Comparison of ENCODE assay signal across 8 cellular contexts in genomic region chr17:30564422-30565072, GRCh38.
DNase-seq lines count a peak whose midpoint lies in the region; ATAC-seq, FAIRE-seq and TF ChIP-seq lines count a peak whose summit lies in the region.
"Not testable (repeated sequence)": the region's sequence is repeated elsewhere in the genome, so short reads cannot be mapped to it uniquely, and the experiment has no call there.

No MANE protein-coding gene starts in this region.

- not testable (repeated sequence) for FAIRE-seq in kidney (lab: Jason Lieb, UNC)

- not testable (repeated sequence) for TF ChIP-seq CTCF in Caco-2 (IDR thresholded peaks at IDR 0.05; ENCODE audit: insufficient read depth in 1 of 2, low read depth in 1 of 2, low read length in 1 of 2, severe bottlenecking in 1 of 2, unreplicated experiment in 1 of 2); kidney (IDR thresholded peaks at IDR 0.05; ENCODE audit: borderline replicate concordance, extremely low read depth, insufficient read depth); nephron progenitor cell (IDR thresholded peaks at IDR 0.05)

- DNase-seq in Caco-2, T-helper 17 cell, nephron progenitor cell: not testable (repeated sequence)
- DNase-seq in Kasumi-1 (lab: John Stamatoyannopoulos, UW) (peak; percentile 36 to 55), NOMO-1 treated with dmso at 0.1 percent for 144 hours (lab: John Stamatoyannopoulos, UW; ENCODE audit: unreplicated experiment) (peak; percentile 29), anterior cingulate cortex (lab: John Stamatoyannopoulos, UW) (peak in 38 of 58 donors; percentile 3 to 73 (median 32)), kidney (peak; percentile 37), substantia nigra (lab: John Stamatoyannopoulos, UW) (peak in 37 of 49 donors; percentile 4 to 74 (median 34))

- H3K27ac Mint-ChIP-seq in Caco-2 (ENCODE audit: unreplicated experiment) (peak overlapping the region; percentile 90), T-helper 17 cell (peak overlapping the region; percentile 32), nephron progenitor cell (peak overlapping the region; percentile 39)

- not testable (repeated sequence) for H3K27ac ChIP-seq in kidney (ENCODE audit: low read depth in 2 of 2, low read length in 2 of 2); substantia nigra (ENCODE audit: low read depth, low read length, poor library complexity, severe bottlenecking)

- not testable (repeated sequence) for H3K9me3 ChIP-seq in Caco-2; T-helper 17 cell (ENCODE audit: control insufficient read depth, low read length, poor library complexity, severe bottlenecking); kidney (ENCODE audit: control insufficient read depth in 1 of 2, low read length in 2 of 2)

- H3K36me3 ChIP-seq in Caco-2 (ENCODE audit: control insufficient read depth, insufficient read depth, low read length); kidney (ENCODE audit: control insufficient read depth in 1 of 2, insufficient read depth in 2 of 2, low read length in 2 of 2): not testable (repeated sequence)

- intact Hi-C loops in Caco-2 (cut with micrococcal nuclease; ENCODE audit: unreplicated experiment); kidney (cut with DNase I): not testable (repeated sequence)

- not testable (repeated sequence) for ATAC-seq in T-helper 17 cell

- POLR2A ChIA-PET in Caco-2 (lab: Charles Lee), result not testable (repeated sequence)

- H3K27me3 ChIP-seq in Caco-2 (replicated peaks; ENCODE audit: control insufficient read depth, insufficient read depth, low read length), result not testable (repeated sequence)

- not testable (repeated sequence) for H3K4me3 Mint-ChIP-seq in Caco-2 (ENCODE audit: unreplicated experiment); T-helper 17 cell; nephron progenitor cell

- H3K27me3 Mint-ChIP-seq in Caco-2 (ENCODE audit: insufficient read depth, unreplicated experiment); nephron progenitor cell (ENCODE audit: low read depth, poor library complexity): not testable (repeated sequence)
- peaks cover 36% of the 10 kb centered on the region for H3K27me3 Mint-ChIP-seq in T-helper 17 cell

- not testable (repeated sequence) for H3K4me3 ChIP-seq in Caco-2 (ENCODE audit: low read depth, low read length); kidney (ENCODE audit: low read length in 2 of 2)

- peaks cover 29% of the 10 kb centered on the region for H3K4me1 Mint-ChIP-seq in Caco-2 (ENCODE audit: low read depth, unreplicated experiment)
- not testable (repeated sequence) for H3K4me1 Mint-ChIP-seq in T-helper 17 cell
- H3K4me1 Mint-ChIP-seq in nephron progenitor cell, result peaks cover 51% of the 10 kb centered on the region

- not testable (repeated sequence) for H3K9me3 Mint-ChIP-seq in Caco-2 (ENCODE audit: unreplicated experiment)
- H3K9me3 Mint-ChIP-seq in nephron progenitor cell, result peaks cover 13% of the 10 kb centered on the region

- H3K9ac ChIP-seq in kidney (ENCODE audit: low read length in 2 of 2), result not testable (repeated sequence)

- BruUV-seq in Caco-2 (replicated peaks; lab: Mats Ljungman, UMichigan), result not testable (repeated sequence)

- peaks cover 31% of the 10 kb centered on the region for H3K4me1 ChIP-seq in Caco-2
- not testable (repeated sequence) for H3K4me1 ChIP-seq in kidney (ENCODE audit: control insufficient read depth in 1 of 2, insufficient read depth in 1 of 2, low read depth in 1 of 2, low read length in 2 of 2)

- CTCF ChIA-PET in Caco-2 (lab: Charles Lee), result not testable (repeated sequence)

- H3K36me3 Mint-ChIP-seq in Caco-2 (ENCODE audit: insufficient read depth, unreplicated experiment); T-helper 17 cell (ENCODE audit: low read depth); nephron progenitor cell (ENCODE audit: low read depth): not testable (repeated sequence)

Comparison
In these comparisons a context has a peak if more than half of its experiments do, and no peak if none do; other contexts are left out.
1. H3K27ac Mint-ChIP-seq: peak in every context shown above with its lines; median percentile 90 in Caco-2; 39 in nephron progenitor cell; 32 in T-helper 17 cell.